Comparison of ENCODE assay signal across 2 cellular contexts in the genomic region with DNA sequence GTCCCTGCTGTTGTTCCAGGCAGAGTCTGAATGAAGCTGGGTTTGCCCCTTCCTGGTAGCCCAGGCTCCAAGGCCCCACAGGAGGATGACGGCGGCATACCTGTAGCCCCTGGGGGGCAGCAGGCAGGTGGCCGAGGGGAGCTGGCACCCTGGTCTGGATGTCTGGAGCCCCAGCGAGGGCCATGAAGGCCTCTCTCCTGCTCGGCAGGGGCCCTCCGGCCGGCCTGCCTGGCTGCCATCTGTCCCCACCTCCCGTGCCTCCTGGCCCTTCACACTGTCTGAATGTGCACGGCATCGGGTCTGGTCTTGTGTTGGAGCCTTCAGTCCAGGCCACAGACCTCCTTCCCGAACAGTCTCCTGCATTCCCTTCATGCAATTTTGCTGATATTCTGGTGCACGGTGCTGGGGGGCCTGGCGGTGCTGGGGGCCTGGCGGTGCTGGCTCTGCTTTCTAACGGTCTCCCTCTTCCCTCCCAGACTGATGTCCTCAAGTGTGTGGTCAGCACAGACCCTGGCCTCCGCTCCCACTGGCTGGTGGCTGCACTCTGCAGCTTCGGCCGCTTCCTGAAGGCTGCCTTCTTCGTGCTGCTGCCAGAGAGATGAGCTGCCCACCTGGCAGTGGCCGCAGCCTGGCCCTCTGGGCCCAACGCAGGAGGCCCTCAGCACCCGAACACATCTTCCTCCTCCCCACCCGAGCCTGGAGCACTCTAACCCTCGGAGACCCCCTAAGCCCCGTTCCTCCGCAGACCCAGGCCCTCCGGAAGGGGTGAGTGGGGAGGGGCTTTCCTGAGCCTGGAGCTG.
TF ChIP-seq lines count a peak whose summit lies in the region.

No MANE protein-coding gene starts in this region.

TF ChIP-seq in HEK293, 187 proteins besides CTCF, POLR2A, EP300 and RAD21:
- TF ChIP-seq ZNF704 (tag by site-specific recombination; IDR thresholded peaks at IDR 0.05) (no peak), ZNF600 (tag by site-specific recombination; IDR thresholded peaks at IDR 0.05) (peak; percentile 69)

TF ChIP-seq in K562, 482 proteins besides CTCF, POLR2A, EP300 and RAD21:
- peak; percentile 48; the same call in 1 of the 2 replicates for TF ChIP-seq ZBTB33 (CRISPR knock-in tag; IDR thresholded peaks at IDR 0.05)
- TF ChIP-seq ZNF445 (CRISPR knock-in tag; IDR thresholded peaks at IDR 0.05; ENCODE audit: low read depth): no peak
